ENCODE assay signal across 9 cellular contexts in genomic region chr3:100993309-100993708, GRCh38. TPM values are rescaled to one million over a fixed set of nuclear protein-coding genes. Genes with fewer than 3 reads are reported as not detected.
A peak's percentile ranks its signal among the peaks of the same experiment; 100 is the strongest.
DNase-seq lines count a peak whose midpoint lies in the region; ATAC-seq and TF ChIP-seq lines count a peak whose summit lies in the region.
"Had no signal": no experiment of that assay in that cellular context is flagged by ENCODE, and none has a peak within 500 bp of the region (broad histone marks: within the 10 kb centered on the region; RNA-seq: fewer than 3 reads in every experiment).

TSS of gene ABI3BP (minus strand) at chr3:100993421. CDS start at chr3:100993384, 37 bp downstream.

- H3K4me3 ChIP-seq in right atrium auricular region (peak within 1 kb of the TSS; percentile 29 to 42), skeletal muscle cell (ENCODE audit: low read depth, low read length) (peak within 1 kb of the TSS; percentile 50)

- no peaks in the 10 kb centered on the region for H3K9me3 ChIP-seq in right atrium auricular region

- H3K36me3 ChIP-seq in right atrium auricular region = no peaks in the 10 kb centered on the region

- TF ChIP-seq CTCF in right atrium auricular region (IDR thresholded peaks at IDR 0.05) = no peak

- H3K4me1 Mint-ChIP-seq in stimulated activated memory B cell treated with anti-CD40 and anti-IgM and Interleukin-4, amounts not matched to agents 10 μg/mL and 1 μg/mL and 100 μg/mL, for 72 hours = no peaks in the 10 kb centered on the region

- DNase-seq in DMS 273 (lab: John Stamatoyannopoulos, UW; ENCODE audit: unreplicated experiment) (peak; percentile 10), DMS 273 treated with DMSO at 0.1 percent for 48 hours (lab: John Stamatoyannopoulos, UW) (no peak), amniotic epithelial cell (ENCODE audit: low read depth) (peak; percentile 81), right atrium auricular region (ENCODE audit: low spot score) (peak; percentile 84), skeletal muscle cell (ENCODE audit: low read depth) (peak; percentile 77), inferior parietal cortex (ENCODE audit: extremely low spot score) (no peak)

- H3K9me3 Mint-ChIP-seq in stimulated activated memory B cell treated with anti-CD40 and anti-IgM and Interleukin-4, amounts not matched to agents 10 μg/mL and 1 μg/mL and 100 μg/mL, for 72 hours = no peaks in the 10 kb centered on the region

- no peaks in the 10 kb centered on the region for H3K27me3 ChIP-seq in right atrium auricular region

- H3K4me3 Mint-ChIP-seq in stimulated activated memory B cell treated with anti-CD40 and anti-IgM and Interleukin-4, amounts not matched to agents 10 μg/mL and 1 μg/mL and 100 μg/mL, for 72 hours = no peak within 1 kb of the TSS

- ATAC-seq in HG02610 (IDR thresholded peaks at IDR 0.05; ENCODE audit: unreplicated experiment) = no peak
- no peak for ATAC-seq in stimulated activated memory B cell treated with anti-CD40 and anti-IgM and Interleukin-4, amounts not matched to agents 10 μg/mL and 1 μg/mL and 100 μg/mL, for 72 hours

- no peak within 1 kb of the TSS for H3K27ac Mint-ChIP-seq in stimulated activated memory B cell treated with anti-CD40 and anti-IgM and Interleukin-4, amounts not matched to agents 10 μg/mL and 1 μg/mL and 100 μg/mL, for 72 hours

- H3K4me1 ChIP-seq in right atrium auricular region = no peaks in the 10 kb centered on the region

- H3K27ac ChIP-seq in right atrium auricular region = peak within 1 kb of the TSS; percentile 43 to 81
- H3K27ac ChIP-seq: 22Rv1 had no signal

- H3K36me3 Mint-ChIP-seq in stimulated activated memory B cell treated with anti-CD40 and anti-IgM and Interleukin-4, amounts not matched to agents 10 μg/mL and 1 μg/mL and 100 μg/mL, for 72 hours = no peaks in the 10 kb centered on the region

- no peaks in the 10 kb centered on the region for H3K27me3 Mint-ChIP-seq in stimulated activated memory B cell treated with anti-CD40 and anti-IgM and Interleukin-4, amounts not matched to agents 10 μg/mL and 1 μg/mL and 100 μg/mL, for 72 hours

RNA-seq across cellular contexts. Expression of gene ABI3BP, which starts in this region (rescaled TPM):
- total RNA-seq in right atrium auricular region = 10 to 100 TPM; 46.7 to 56.3 TPM

Comparison
In these comparisons a context has a peak if more than half of its experiments do, and no peak if none do; other contexts are left out.
1. DNase-seq: peak in DMS 273 (single experiment), amniotic epithelial cell (single experiment), right atrium auricular region (single experiment) and skeletal muscle cell (single experiment); none in DMS 273 treated with DMSO at 0.1 percent for 48 hours (single experiment) and inferior parietal cortex (single experiment).